1 cellular context compared by ENCODE assay signal in genomic region chr1:115192200-115192767, GRCh38.
A peak's percentile ranks its signal among the peaks of the same experiment; 100 is the strongest.
TF ChIP-seq lines count a peak whose summit lies in the region.

No MANE protein-coding gene starts in this region.

TF ChIP-seq in K562, 482 proteins besides CTCF, POLR2A, EP300 and RAD21 (continued from another document):
- TF ChIP-seq VEZF1 (CRISPR knock-in tag; IDR thresholded peaks at IDR 0.05), result no peak
- TF ChIP-seq, protein P1, sequence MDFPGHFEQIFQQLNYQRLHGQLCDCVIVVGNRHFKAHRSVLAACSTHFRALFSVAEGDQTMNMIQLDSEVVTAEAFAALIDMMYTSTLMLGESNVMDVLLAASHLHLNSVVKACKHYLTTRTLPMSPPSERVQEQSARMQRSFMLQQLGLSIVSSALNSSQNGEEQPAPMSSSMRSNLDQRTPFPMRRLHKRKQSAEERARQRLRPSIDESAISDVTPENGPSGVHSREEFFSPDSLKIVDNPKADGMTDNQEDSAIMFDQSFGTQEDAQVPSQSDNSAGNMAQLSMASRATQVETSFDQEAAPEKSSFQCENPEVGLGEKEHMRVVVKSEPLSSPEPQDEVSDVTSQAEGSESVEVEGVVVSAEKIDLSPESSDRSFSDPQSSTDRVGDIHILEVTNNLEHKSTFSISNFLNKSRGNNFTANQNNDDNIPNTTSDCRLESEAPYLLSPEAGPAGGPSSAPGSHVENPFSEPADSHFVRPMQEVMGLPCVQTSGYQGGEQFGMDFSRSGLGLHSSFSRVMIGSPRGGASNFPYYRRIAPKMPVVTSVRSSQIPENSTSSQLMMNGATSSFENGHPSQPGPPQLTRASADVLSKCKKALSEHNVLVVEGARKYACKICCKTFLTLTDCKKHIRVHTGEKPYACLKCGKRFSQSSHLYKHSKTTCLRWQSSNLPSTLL (IDR thresholded peaks at IDR 0.05), result no peak
- TF ChIP-seq, protein P2, sequence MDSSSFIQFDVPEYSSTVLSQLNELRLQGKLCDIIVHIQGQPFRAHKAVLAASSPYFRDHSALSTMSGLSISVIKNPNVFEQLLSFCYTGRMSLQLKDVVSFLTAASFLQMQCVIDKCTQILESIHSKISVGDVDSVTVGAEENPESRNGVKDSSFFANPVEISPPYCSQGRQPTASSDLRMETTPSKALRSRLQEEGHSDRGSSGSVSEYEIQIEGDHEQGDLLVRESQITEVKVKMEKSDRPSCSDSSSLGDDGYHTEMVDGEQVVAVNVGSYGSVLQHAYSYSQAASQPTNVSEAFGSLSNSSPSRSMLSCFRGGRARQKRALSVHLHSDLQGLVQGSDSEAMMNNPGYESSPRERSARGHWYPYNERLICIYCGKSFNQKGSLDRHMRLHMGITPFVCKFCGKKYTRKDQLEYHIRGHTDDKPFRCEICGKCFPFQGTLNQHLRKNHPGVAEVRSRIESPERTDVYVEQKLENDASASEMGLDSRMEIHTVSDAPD (CRISPR knock-in tag; IDR thresholded peaks at IDR 0.05), result no peak
- peak; percentile 54 for TF ChIP-seq ZNF316 (IDR thresholded peaks at IDR 0.05)
- peak; percentile 69 for TF ChIP-seq ATF3 (IDR thresholded peaks at IDR 0.05)
- TF ChIP-seq ATF3 (CRISPR knock-in tag; conservative IDR thresholded peaks at IDR 0.05), result no peak
- TF ChIP-seq, protein P3, sequence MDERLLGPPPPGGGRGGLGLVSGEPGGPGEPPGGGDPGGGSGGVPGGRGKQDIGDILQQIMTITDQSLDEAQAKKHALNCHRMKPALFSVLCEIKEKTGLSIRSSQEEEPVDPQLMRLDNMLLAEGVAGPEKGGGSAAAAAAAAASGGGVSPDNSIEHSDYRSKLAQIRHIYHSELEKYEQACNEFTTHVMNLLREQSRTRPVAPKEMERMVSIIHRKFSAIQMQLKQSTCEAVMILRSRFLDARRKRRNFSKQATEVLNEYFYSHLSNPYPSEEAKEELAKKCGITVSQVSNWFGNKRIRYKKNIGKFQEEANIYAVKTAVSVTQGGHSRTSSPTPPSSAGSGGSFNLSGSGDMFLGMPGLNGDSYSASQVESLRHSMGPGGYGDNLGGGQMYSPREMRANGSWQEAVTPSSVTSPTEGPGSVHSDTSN (CRISPR knock-in tag; IDR thresholded peaks at IDR 0.05; ENCODE audit: low read depth), result no peak
- TF ChIP-seq, protein P3 (tag; conservative IDR thresholded peaks at IDR 0.05; ENCODE audit: low read depth), result peak; percentile 75
- peak; percentile 89 for TF ChIP-seq BHLHE40 (IDR thresholded peaks at IDR 0.05; ENCODE audit: low read length)
- TF ChIP-seq, protein P4, sequence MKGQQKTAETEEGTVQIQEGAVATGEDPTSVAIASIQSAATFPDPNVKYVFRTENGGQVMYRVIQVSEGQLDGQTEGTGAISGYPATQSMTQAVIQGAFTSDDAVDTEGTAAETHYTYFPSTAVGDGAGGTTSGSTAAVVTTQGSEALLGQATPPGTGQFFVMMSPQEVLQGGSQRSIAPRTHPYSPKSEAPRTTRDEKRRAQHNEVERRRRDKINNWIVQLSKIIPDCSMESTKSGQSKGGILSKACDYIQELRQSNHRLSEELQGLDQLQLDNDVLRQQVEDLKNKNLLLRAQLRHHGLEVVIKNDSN (CRISPR knock-in tag; IDR thresholded peaks at IDR 0.05), result no peak
- peak; percentile 43; the same call in 1 of the 2 replicates for TF ChIP-seq PKNOX1 (IDR thresholded peaks at IDR 0.05)
- peak; percentile 32; the same call in 1 of the 2 replicates for TF ChIP-seq L3MBTL2 (IDR thresholded peaks at IDR 0.05)
- TF ChIP-seq CSDE1 (IDR thresholded peaks at IDR 0.05), result no peak
- TF ChIP-seq HDGF (IDR thresholded peaks at IDR 0.05), result no peak
- TF ChIP-seq TSHZ1 (CRISPR knock-in tag; IDR thresholded peaks at IDR 0.05), result no peak
- TF ChIP-seq MAFK (IDR thresholded peaks at IDR 0.05; ENCODE audit: low read length), result peak; percentile 44; the same call in 1 of the 2 replicates
- TF ChIP-seq C11orf30 (IDR thresholded peaks at IDR 0.05; ENCODE audit: low read depth), result peak; percentile 56
- TF ChIP-seq MAFF (IDR thresholded peaks at IDR 0.05; ENCODE audit: low read length), result peak; percentile 54; the same call in 1 of the 2 replicates
- peak; percentile 30; the same call in 1 of the 2 replicates for TF ChIP-seq JUND (IDR thresholded peaks at IDR 0.05; ENCODE audit: borderline replicate concordance, low read depth, low read length)
- peak; percentile 50; the same call in 1 of the 3 replicates for TF ChIP-seq JUND (tag; IDR thresholded peaks at IDR 0.05; ENCODE audit: borderline replicate concordance, low read depth, low read length)
- TF ChIP-seq MAFG (tag; conservative IDR thresholded peaks at IDR 0.05), result peak; percentile 84
- TF ChIP-seq NFE2L1 (tag; IDR thresholded peaks at IDR 0.05; ENCODE audit: borderline replicate concordance, low read depth), result peak; percentile 40; the same call in 1 of the 2 replicates
- TF ChIP-seq NFE2 (IDR thresholded peaks at IDR 0.05; ENCODE audit: low read depth), result peak; percentile 87
- TF ChIP-seq, protein P5, sequence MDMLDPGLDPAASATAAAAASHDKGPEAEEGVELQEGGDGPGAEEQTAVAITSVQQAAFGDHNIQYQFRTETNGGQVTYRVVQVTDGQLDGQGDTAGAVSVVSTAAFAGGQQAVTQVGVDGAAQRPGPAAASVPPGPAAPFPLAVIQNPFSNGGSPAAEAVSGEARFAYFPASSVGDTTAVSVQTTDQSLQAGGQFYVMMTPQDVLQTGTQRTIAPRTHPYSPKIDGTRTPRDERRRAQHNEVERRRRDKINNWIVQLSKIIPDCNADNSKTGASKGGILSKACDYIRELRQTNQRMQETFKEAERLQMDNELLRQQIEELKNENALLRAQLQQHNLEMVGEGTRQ (CRISPR knock-in tag; IDR thresholded peaks at IDR 0.05), result peak; percentile 29; the same call in 1 of the 2 replicates
